In genomic region chr2:240143801-240144648, GRCh38 we compare ENCODE assay signal across 1 cellular context.
TF ChIP-seq lines count a peak whose summit lies in the region.

No MANE protein-coding gene starts in this region.

TF ChIP-seq in HepG2, 621 proteins besides CTCF, POLR2A, EP300 and RAD21 (continues in another document):
- peak; percentile 58; the same call in 1 of the 2 replicates for TF ChIP-seq KDM2A (CRISPR knock-in tag; IDR thresholded peaks at IDR 0.05; ENCODE audit: borderline replicate concordance, low read depth)
- no peak for TF ChIP-seq TSC22D2 (CRISPR knock-in tag; IDR thresholded peaks at IDR 0.05; ENCODE audit: borderline replicate concordance)
- no peak for TF ChIP-seq ZNF605 (CRISPR knock-in tag; IDR thresholded peaks at IDR 0.05)
- peak; percentile 27; the same call in 1 of the 2 replicates for TF ChIP-seq ZNF350 (CRISPR knock-in tag; IDR thresholded peaks at IDR 0.05; ENCODE audit: borderline replicate concordance, low read depth)
- TF ChIP-seq TCF12 (IDR thresholded peaks at IDR 0.05) = no peak
- TF ChIP-seq TCF12 (CRISPR knock-in tag; IDR thresholded peaks at IDR 0.05) = peak; percentile 47; the same call in 1 of the 2 replicates
- 0 out of 2 replicates have a peak, but pooled peaks have one; percentile 57 for TF ChIP-seq ZNF451 (CRISPR knock-in tag; IDR thresholded peaks at IDR 0.05)
- TF ChIP-seq TRAFD1 (CRISPR knock-in tag; IDR thresholded peaks at IDR 0.05; ENCODE audit: borderline replicate concordance) = no peak
- TF ChIP-seq, protein P1, sequence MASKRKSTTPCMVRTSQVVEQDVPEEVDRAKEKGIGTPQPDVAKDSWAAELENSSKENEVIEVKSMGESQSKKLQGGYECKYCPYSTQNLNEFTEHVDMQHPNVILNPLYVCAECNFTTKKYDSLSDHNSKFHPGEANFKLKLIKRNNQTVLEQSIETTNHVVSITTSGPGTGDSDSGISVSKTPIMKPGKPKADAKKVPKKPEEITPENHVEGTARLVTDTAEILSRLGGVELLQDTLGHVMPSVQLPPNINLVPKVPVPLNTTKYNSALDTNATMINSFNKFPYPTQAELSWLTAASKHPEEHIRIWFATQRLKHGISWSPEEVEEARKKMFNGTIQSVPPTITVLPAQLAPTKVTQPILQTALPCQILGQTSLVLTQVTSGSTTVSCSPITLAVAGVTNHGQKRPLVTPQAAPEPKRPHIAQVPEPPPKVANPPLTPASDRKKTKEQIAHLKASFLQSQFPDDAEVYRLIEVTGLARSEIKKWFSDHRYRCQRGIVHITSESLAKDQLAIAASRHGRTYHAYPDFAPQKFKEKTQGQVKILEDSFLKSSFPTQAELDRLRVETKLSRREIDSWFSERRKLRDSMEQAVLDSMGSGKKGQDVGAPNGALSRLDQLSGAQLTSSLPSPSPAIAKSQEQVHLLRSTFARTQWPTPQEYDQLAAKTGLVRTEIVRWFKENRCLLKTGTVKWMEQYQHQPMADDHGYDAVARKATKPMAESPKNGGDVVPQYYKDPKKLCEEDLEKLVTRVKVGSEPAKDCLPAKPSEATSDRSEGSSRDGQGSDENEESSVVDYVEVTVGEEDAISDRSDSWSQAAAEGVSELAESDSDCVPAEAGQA (IDR thresholded peaks at IDR 0.05; ENCODE audit: low read depth) = no peak
- TF ChIP-seq, protein P1 (CRISPR knock-in tag; IDR thresholded peaks at IDR 0.05; ENCODE audit: borderline replicate concordance) = no peak
- peak; percentile 54 for TF ChIP-seq XRCC5 (optimal IDR thresholded peaks at IDR 0.05; ENCODE audit: low read length)
- TF ChIP-seq MAFG (CRISPR knock-in tag; IDR thresholded peaks at IDR 0.05) = no peak
- peak; percentile 16; the same call in 1 of the 2 replicates for TF ChIP-seq NFKB2 (CRISPR knock-in tag; IDR thresholded peaks at IDR 0.05; ENCODE audit: borderline replicate concordance)
- no peak for TF ChIP-seq ZFP36 (IDR thresholded peaks at IDR 0.05; ENCODE audit: borderline replicate concordance, low read depth, low read length, partially characterized antibody)
- TF ChIP-seq RAD51 (IDR thresholded peaks at IDR 0.05; ENCODE audit: borderline replicate concordance) = no peak
- TF ChIP-seq ZNF382 (CRISPR knock-in tag; IDR thresholded peaks at IDR 0.05; ENCODE audit: borderline replicate concordance) = no peak
- TF ChIP-seq, protein P2, sequence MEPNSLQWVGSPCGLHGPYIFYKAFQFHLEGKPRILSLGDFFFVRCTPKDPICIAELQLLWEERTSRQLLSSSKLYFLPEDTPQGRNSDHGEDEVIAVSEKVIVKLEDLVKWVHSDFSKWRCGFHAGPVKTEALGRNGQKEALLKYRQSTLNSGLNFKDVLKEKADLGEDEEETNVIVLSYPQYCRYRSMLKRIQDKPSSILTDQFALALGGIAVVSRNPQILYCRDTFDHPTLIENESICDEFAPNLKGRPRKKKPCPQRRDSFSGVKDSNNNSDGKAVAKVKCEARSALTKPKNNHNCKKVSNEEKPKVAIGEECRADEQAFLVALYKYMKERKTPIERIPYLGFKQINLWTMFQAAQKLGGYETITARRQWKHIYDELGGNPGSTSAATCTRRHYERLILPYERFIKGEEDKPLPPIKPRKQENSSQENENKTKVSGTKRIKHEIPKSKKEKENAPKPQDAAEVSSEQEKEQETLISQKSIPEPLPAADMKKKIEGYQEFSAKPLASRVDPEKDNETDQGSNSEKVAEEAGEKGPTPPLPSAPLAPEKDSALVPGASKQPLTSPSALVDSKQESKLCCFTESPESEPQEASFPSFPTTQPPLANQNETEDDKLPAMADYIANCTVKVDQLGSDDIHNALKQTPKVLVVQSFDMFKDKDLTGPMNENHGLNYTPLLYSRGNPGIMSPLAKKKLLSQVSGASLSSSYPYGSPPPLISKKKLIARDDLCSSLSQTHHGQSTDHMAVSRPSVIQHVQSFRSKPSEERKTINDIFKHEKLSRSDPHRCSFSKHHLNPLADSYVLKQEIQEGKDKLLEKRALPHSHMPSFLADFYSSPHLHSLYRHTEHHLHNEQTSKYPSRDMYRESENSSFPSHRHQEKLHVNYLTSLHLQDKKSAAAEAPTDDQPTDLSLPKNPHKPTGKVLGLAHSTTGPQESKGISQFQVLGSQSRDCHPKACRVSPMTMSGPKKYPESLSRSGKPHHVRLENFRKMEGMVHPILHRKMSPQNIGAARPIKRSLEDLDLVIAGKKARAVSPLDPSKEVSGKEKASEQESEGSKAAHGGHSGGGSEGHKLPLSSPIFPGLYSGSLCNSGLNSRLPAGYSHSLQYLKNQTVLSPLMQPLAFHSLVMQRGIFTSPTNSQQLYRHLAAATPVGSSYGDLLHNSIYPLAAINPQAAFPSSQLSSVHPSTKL (CRISPR knock-in tag; IDR thresholded peaks at IDR 0.05) = 0 out of 2 replicates have a peak, but pooled peaks have one; percentile 10
- TF ChIP-seq ZNF761 (CRISPR knock-in tag; conservative IDR thresholded peaks at IDR 0.05) = no peak
- no peak for TF ChIP-seq SP140L (CRISPR knock-in tag; IDR thresholded peaks at IDR 0.05; ENCODE audit: borderline replicate concordance)
- no peak for TF ChIP-seq STAT5B (CRISPR knock-in tag; IDR thresholded peaks at IDR 0.05)
- TF ChIP-seq BHLHE40 (IDR thresholded peaks at IDR 0.05; ENCODE audit: low read length) = 0 out of 2 replicates have a peak, but pooled peaks have one; percentile 18
- 0 out of 2 replicates have a peak, but pooled peaks have one; percentile 38 for TF ChIP-seq ZFP90 (CRISPR knock-in tag; IDR thresholded peaks at IDR 0.05; ENCODE audit: borderline replicate concordance)
- TF ChIP-seq MEIS1 (CRISPR knock-in tag; IDR thresholded peaks at IDR 0.05; ENCODE audit: borderline replicate concordance) = no peak
- no peak for TF ChIP-seq SRSF4 (IDR thresholded peaks at IDR 0.05; ENCODE audit: low read depth, low read length, poor library complexity, severe bottlenecking)
- no peak for TF ChIP-seq ZNF841 (CRISPR knock-in tag; IDR thresholded peaks at IDR 0.05; ENCODE audit: borderline replicate concordance)
- no peak for TF ChIP-seq ZMAT5 (CRISPR knock-in tag; IDR thresholded peaks at IDR 0.05; ENCODE audit: borderline replicate concordance, low read depth)
- TF ChIP-seq ERF (CRISPR knock-in tag; IDR thresholded peaks at IDR 0.05) = peak; percentile 56; the same call in 1 of the 2 replicates
- 0 out of 2 replicates have a peak, but pooled peaks have one; percentile 40 for TF ChIP-seq ZFP37 (CRISPR knock-in tag; IDR thresholded peaks at IDR 0.05; ENCODE audit: borderline replicate concordance)
- TF ChIP-seq ZFY (CRISPR knock-in tag; IDR thresholded peaks at IDR 0.05) = 0 out of 2 replicates have a peak, but pooled peaks have one; percentile 27
- peak; percentile 51; the same call in 1 of the 2 replicates for TF ChIP-seq ZNF710 (CRISPR knock-in tag; IDR thresholded peaks at IDR 0.05; ENCODE audit: borderline replicate concordance)
- TF ChIP-seq, protein P3, sequence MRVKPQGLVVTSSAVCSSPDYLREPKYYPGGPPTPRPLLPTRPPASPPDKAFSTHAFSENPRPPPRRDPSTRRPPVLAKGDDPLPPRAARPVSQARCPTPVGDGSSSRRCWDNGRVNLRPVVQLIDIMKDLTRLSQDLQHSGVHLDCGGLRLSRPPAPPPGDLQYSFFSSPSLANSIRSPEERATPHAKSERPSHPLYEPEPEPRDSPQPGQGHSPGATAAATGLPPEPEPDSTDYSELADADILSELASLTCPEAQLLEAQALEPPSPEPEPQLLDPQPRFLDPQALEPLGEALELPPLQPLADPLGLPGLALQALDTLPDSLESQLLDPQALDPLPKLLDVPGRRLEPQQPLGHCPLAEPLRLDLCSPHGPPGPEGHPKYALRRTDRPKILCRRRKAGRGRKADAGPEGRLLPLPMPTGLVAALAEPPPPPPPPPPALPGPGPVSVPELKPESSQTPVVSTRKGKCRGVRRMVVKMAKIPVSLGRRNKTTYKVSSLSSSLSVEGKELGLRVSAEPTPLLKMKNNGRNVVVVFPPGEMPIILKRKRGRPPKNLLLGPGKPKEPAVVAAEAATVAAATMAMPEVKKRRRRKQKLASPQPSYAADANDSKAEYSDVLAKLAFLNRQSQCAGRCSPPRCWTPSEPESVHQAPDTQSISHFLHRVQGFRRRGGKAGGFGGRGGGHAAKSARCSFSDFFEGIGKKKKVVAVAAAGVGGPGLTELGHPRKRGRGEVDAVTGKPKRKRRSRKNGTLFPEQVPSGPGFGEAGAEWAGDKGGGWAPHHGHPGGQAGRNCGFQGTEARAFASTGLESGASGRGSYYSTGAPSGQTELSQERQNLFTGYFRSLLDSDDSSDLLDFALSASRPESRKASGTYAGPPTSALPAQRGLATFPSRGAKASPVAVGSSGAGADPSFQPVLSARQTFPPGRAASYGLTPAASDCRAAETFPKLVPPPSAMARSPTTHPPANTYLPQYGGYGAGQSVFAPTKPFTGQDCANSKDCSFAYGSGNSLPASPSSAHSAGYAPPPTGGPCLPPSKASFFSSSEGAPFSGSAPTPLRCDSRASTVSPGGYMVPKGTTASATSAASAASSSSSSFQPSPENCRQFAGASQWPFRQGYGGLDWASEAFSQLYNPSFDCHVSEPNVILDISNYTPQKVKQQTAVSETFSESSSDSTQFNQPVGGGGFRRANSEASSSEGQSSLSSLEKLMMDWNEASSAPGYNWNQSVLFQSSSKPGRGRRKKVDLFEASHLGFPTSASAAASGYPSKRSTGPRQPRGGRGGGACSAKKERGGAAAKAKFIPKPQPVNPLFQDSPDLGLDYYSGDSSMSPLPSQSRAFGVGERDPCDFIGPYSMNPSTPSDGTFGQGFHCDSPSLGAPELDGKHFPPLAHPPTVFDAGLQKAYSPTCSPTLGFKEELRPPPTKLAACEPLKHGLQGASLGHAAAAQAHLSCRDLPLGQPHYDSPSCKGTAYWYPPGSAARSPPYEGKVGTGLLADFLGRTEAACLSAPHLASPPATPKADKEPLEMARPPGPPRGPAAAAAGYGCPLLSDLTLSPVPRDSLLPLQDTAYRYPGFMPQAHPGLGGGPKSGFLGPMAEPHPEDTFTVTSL (CRISPR knock-in tag; IDR thresholded peaks at IDR 0.05; ENCODE audit: borderline replicate concordance) = no peak
- TF ChIP-seq CEBPZ (IDR thresholded peaks at IDR 0.05; ENCODE audit: low read length) = no peak
- no peak for TF ChIP-seq EHMT2 (IDR thresholded peaks at IDR 0.05; ENCODE audit: borderline replicate concordance, low read depth, low read length)
- peak; percentile 71; the same call in 1 of the 2 replicates for TF ChIP-seq HNRNPL (IDR thresholded peaks at IDR 0.05; ENCODE audit: low read depth, low read length)
